1 cellular context compared by ENCODE assay signal in the genomic region with DNA sequence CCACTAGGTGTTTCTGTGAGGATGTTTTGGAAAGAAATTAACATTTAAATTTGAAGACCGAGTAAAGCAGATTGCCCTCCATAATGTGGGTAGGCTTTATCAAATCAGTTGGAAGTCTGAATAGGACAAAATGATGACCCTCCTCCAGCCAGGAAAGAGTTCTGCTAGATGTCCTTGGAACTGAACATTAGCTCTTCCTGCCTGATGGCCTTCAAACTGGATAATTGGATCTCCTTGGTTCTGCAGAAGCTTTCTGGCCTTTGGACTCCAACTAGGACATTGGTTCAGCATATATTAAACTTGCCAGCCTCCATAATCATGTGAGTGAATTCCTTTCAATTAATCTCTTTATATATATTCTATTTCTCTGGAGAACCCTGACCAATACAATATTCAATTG.
TF ChIP-seq lines count a peak whose summit lies in the region.

No MANE protein-coding gene starts in this region.

TF ChIP-seq in HepG2, 621 proteins besides CTCF, POLR2A, EP300 and RAD21 (continues in another document):
- TF ChIP-seq ZNF331 (CRISPR knock-in tag; IDR thresholded peaks at IDR 0.05) = no peak
- TF ChIP-seq, protein P1, sequence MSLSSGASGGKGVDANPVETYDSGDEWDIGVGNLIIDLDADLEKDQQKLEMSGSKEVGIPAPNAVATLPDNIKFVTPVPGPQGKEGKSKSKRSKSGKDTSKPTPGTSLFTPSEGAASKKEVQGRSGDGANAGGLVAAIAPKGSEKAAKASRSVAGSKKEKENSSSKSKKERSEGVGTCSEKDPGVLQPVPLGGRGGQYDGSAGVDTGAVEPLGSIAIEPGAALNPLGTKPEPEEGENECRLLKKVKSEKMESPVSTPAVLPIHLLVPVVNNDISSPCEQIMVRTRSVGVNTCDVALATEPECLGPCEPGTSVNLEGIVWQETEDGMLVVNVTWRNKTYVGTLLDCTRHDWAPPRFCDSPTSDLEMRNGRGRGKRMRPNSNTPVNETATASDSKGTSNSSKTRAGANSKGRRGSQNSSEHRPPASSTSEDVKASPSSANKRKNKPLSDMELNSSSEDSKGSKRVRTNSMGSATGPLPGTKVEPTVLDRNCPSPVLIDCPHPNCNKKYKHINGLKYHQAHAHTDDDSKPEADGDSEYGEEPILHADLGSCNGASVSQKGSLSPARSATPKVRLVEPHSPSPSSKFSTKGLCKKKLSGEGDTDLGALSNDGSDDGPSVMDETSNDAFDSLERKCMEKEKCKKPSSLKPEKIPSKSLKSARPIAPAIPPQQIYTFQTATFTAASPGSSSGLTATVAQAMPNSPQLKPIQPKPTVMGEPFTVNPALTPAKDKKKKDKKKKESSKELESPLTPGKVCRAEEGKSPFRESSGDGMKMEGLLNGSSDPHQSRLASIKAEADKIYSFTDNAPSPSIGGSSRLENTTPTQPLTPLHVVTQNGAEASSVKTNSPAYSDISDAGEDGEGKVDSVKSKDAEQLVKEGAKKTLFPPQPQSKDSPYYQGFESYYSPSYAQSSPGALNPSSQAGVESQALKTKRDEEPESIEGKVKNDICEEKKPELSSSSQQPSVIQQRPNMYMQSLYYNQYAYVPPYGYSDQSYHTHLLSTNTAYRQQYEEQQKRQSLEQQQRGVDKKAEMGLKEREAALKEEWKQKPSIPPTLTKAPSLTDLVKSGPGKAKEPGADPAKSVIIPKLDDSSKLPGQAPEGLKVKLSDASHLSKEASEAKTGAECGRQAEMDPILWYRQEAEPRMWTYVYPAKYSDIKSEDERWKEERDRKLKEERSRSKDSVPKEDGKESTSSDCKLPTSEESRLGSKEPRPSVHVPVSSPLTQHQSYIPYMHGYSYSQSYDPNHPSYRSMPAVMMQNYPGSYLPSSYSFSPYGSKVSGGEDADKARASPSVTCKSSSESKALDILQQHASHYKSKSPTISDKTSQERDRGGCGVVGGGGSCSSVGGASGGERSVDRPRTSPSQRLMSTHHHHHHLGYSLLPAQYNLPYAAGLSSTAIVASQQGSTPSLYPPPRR (CRISPR knock-in tag; IDR thresholded peaks at IDR 0.05; ENCODE audit: borderline replicate concordance) = no peak
- no peak for TF ChIP-seq NFE2L2 (IDR thresholded peaks at IDR 0.05; ENCODE audit: low read length)
- TF ChIP-seq SAP130 (CRISPR knock-in tag; IDR thresholded peaks at IDR 0.05; ENCODE audit: low read depth) = peak; percentile 44; the same call in 1 of the 2 replicates
- no peak for TF ChIP-seq ZNF703 (CRISPR knock-in tag; IDR thresholded peaks at IDR 0.05; ENCODE audit: borderline replicate concordance)
- TF ChIP-seq MIXL1 (CRISPR knock-in tag; IDR thresholded peaks at IDR 0.05) = peak; percentile 96
- TF ChIP-seq HNF4G (IDR thresholded peaks at IDR 0.05; ENCODE audit: borderline replicate concordance, low read depth, low read length) = 0 out of 2 replicates have a peak, but pooled peaks have one; percentile 49
- no peak for TF ChIP-seq HNF4G (CRISPR knock-in tag; IDR thresholded peaks at IDR 0.05; ENCODE audit: borderline replicate concordance, low read depth)
- no peak for TF ChIP-seq ZNF7 (CRISPR knock-in tag; IDR thresholded peaks at IDR 0.05)
- TF ChIP-seq, protein P2, sequence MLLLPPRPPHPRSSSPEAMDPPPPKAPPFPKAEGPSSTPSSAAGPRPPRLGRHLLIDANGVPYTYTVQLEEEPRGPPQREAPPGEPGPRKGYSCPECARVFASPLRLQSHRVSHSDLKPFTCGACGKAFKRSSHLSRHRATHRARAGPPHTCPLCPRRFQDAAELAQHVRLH (CRISPR knock-in tag; IDR thresholded peaks at IDR 0.05; ENCODE audit: borderline replicate concordance, low read depth) = no peak
- TF ChIP-seq, protein P3, sequence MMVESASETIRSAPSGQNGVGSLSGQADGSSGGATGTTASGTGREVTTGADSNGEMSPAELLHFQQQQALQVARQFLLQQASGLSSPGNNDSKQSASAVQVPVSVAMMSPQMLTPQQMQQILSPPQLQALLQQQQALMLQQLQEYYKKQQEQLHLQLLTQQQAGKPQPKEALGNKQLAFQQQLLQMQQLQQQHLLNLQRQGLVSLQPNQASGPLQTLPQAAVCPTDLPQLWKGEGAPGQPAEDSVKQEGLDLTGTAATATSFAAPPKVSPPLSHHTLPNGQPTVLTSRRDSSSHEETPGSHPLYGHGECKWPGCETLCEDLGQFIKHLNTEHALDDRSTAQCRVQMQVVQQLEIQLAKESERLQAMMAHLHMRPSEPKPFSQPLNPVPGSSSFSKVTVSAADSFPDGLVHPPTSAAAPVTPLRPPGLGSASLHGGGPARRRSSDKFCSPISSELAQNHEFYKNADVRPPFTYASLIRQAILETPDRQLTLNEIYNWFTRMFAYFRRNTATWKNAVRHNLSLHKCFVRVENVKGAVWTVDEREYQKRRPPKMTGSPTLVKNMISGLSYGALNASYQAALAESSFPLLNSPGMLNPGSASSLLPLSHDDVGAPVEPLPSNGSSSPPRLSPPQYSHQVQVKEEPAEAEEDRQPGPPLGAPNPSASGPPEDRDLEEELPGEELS (CRISPR knock-in tag; IDR thresholded peaks at IDR 0.05) = peak; percentile 45; the same call in 1 of the 2 replicates
- 0 out of 2 replicates have a peak, but pooled peaks have one; percentile 39 for TF ChIP-seq KDM6A (CRISPR knock-in tag; IDR thresholded peaks at IDR 0.05; ENCODE audit: low read depth)
- no peak for TF ChIP-seq ZNF143 (CRISPR knock-in tag; IDR thresholded peaks at IDR 0.05)
- TF ChIP-seq ZNF782 (CRISPR knock-in tag; IDR thresholded peaks at IDR 0.05; ENCODE audit: borderline replicate concordance) = no peak
- TF ChIP-seq ZNF337 (CRISPR knock-in tag; IDR thresholded peaks at IDR 0.05; ENCODE audit: borderline replicate concordance, low read depth) = no peak
- peak; percentile 62 for TF ChIP-seq MED1 (CRISPR knock-in tag; IDR thresholded peaks at IDR 0.05)
- peak; percentile 19; the same call in 1 of the 2 replicates for TF ChIP-seq RXRB (CRISPR knock-in tag; IDR thresholded peaks at IDR 0.05; ENCODE audit: borderline replicate concordance)
- TF ChIP-seq ZBTB38 (CRISPR knock-in tag; IDR thresholded peaks at IDR 0.05) = no peak
- peak; percentile 34; the same call in 1 of the 2 replicates for TF ChIP-seq HDAC2 (CRISPR knock-in tag; IDR thresholded peaks at IDR 0.05)
- TF ChIP-seq, protein P4, sequence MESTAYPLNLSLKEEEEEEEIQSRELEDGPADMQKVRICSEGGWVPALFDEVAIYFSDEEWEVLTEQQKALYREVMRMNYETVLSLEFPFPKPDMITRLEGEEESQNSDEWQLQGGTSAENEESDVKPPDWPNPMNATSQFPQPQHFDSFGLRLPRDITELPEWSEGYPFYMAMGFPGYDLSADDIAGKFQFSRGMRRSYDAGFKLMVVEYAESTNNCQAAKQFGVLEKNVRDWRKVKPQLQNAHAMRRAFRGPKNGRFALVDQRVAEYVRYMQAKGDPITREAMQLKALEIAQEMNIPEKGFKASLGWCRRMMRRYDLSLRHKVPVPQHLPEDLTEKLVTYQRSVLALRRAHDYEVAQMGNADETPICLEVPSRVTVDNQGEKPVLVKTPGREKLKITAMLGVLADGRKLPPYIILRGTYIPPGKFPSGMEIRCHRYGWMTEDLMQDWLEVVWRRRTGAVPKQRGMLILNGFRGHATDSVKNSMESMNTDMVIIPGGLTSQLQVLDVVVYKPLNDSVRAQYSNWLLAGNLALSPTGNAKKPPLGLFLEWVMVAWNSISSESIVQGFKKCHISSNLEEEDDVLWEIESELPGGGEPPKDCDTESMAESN (CRISPR knock-in tag; conservative IDR thresholded peaks at IDR 0.05) = no peak
- TF ChIP-seq MZF1 (CRISPR knock-in tag; IDR thresholded peaks at IDR 0.05; ENCODE audit: borderline replicate concordance) = no peak
- TF ChIP-seq EHMT2 (IDR thresholded peaks at IDR 0.05; ENCODE audit: borderline replicate concordance, low read depth, low read length) = 0 out of 2 replicates have a peak, but pooled peaks have one; percentile 46
- no peak for TF ChIP-seq ZNF460 (CRISPR knock-in tag; IDR thresholded peaks at IDR 0.05; ENCODE audit: borderline replicate concordance)
- TF ChIP-seq SOX6 (IDR thresholded peaks at IDR 0.05) = no peak
- peak; percentile 84 for TF ChIP-seq SOX6 (CRISPR knock-in tag; IDR thresholded peaks at IDR 0.05)
- TF ChIP-seq ZNF335 (CRISPR knock-in tag; IDR thresholded peaks at IDR 0.05) = peak; percentile 57; the same call in 1 of the 2 replicates
- TF ChIP-seq ZNF556 (CRISPR knock-in tag; IDR thresholded peaks at IDR 0.05; ENCODE audit: borderline replicate concordance) = no peak
- TF ChIP-seq NCOR1 (IDR thresholded peaks at IDR 0.05; ENCODE audit: borderline replicate concordance, low read length) = peak; percentile 37; the same call in 1 of the 2 replicates
- TF ChIP-seq NKX3-1 (CRISPR knock-in tag; IDR thresholded peaks at IDR 0.05) = no peak
- TF ChIP-seq CHD2 (IDR thresholded peaks at IDR 0.05; ENCODE audit: low read depth, low read length) = no peak
- TF ChIP-seq, protein P5, sequence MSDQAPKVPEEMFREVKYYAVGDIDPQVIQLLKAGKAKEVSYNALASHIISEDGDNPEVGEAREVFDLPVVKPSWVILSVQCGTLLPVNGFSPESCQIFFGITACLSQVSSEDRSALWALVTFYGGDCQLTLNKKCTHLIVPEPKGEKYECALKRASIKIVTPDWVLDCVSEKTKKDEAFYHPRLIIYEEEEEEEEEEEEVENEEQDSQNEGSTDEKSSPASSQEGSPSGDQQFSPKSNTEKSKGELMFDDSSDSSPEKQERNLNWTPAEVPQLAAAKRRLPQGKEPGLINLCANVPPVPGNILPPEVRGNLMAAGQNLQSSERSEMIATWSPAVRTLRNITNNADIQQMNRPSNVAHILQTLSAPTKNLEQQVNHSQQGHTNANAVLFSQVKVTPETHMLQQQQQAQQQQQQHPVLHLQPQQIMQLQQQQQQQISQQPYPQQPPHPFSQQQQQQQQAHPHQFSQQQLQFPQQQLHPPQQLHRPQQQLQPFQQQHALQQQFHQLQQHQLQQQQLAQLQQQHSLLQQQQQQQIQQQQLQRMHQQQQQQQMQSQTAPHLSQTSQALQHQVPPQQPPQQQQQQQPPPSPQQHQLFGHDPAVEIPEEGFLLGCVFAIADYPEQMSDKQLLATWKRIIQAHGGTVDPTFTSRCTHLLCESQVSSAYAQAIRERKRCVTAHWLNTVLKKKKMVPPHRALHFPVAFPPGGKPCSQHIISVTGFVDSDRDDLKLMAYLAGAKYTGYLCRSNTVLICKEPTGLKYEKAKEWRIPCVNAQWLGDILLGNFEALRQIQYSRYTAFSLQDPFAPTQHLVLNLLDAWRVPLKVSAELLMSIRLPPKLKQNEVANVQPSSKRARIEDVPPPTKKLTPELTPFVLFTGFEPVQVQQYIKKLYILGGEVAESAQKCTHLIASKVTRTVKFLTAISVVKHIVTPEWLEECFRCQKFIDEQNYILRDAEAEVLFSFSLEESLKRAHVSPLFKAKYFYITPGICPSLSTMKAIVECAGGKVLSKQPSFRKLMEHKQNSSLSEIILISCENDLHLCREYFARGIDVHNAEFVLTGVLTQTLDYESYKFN (CRISPR knock-in tag; conservative IDR thresholded peaks at IDR 0.05) = peak; percentile 79
- TF ChIP-seq ZNF724P (CRISPR knock-in tag; IDR thresholded peaks at IDR 0.05; ENCODE audit: borderline replicate concordance) = no peak
- TF ChIP-seq, protein P6, sequence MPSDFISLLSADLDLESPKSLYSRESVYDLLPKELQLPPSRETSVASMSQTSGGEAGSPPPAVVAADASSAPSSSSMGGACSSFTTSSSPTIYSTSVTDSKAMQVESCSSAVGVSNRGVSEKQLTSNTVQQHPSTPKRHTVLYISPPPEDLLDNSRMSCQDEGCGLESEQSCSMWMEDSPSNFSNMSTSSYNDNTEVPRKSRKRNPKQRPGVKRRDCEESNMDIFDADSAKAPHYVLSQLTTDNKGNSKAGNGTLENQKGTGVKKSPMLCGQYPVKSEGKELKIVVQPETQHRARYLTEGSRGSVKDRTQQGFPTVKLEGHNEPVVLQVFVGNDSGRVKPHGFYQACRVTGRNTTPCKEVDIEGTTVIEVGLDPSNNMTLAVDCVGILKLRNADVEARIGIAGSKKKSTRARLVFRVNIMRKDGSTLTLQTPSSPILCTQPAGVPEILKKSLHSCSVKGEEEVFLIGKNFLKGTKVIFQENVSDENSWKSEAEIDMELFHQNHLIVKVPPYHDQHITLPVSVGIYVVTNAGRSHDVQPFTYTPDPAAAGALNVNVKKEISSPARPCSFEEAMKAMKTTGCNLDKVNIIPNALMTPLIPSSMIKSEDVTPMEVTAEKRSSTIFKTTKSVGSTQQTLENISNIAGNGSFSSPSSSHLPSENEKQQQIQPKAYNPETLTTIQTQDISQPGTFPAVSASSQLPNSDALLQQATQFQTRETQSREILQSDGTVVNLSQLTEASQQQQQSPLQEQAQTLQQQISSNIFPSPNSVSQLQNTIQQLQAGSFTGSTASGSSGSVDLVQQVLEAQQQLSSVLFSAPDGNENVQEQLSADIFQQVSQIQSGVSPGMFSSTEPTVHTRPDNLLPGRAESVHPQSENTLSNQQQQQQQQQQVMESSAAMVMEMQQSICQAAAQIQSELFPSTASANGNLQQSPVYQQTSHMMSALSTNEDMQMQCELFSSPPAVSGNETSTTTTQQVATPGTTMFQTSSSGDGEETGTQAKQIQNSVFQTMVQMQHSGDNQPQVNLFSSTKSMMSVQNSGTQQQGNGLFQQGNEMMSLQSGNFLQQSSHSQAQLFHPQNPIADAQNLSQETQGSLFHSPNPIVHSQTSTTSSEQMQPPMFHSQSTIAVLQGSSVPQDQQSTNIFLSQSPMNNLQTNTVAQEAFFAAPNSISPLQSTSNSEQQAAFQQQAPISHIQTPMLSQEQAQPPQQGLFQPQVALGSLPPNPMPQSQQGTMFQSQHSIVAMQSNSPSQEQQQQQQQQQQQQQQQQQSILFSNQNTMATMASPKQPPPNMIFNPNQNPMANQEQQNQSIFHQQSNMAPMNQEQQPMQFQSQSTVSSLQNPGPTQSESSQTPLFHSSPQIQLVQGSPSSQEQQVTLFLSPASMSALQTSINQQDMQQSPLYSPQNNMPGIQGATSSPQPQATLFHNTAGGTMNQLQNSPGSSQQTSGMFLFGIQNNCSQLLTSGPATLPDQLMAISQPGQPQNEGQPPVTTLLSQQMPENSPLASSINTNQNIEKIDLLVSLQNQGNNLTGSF (CRISPR knock-in tag; IDR thresholded peaks at IDR 0.05) = no peak
- TF ChIP-seq, protein P7, sequence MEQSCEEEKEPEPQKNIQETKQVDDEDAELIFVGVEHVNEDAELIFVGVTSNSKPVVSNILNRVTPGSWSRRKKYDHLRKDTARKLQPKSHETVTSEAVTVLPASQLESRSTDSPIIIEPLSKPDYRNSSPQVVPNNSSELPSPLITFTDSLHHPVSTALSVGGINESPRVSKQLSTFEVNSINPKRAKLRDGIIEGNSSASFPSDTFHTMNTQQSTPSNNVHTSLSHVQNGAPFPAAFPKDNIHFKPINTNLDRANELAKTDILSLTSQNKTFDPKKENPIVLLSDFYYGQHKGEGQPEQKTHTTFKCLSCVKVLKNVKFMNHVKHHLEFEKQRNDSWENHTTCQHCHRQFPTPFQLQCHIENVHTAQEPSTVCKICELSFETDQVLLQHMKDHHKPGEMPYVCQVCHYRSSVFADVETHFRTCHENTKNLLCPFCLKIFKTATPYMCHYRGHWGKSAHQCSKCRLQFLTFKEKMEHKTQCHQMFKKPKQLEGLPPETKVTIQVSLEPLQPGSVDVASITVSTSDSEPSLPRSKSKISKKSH (CRISPR knock-in tag; IDR thresholded peaks at IDR 0.05; ENCODE audit: borderline replicate concordance) = no peak
- no peak for TF ChIP-seq NBN (conservative IDR thresholded peaks at IDR 0.05)
